In the genomic region with DNA sequence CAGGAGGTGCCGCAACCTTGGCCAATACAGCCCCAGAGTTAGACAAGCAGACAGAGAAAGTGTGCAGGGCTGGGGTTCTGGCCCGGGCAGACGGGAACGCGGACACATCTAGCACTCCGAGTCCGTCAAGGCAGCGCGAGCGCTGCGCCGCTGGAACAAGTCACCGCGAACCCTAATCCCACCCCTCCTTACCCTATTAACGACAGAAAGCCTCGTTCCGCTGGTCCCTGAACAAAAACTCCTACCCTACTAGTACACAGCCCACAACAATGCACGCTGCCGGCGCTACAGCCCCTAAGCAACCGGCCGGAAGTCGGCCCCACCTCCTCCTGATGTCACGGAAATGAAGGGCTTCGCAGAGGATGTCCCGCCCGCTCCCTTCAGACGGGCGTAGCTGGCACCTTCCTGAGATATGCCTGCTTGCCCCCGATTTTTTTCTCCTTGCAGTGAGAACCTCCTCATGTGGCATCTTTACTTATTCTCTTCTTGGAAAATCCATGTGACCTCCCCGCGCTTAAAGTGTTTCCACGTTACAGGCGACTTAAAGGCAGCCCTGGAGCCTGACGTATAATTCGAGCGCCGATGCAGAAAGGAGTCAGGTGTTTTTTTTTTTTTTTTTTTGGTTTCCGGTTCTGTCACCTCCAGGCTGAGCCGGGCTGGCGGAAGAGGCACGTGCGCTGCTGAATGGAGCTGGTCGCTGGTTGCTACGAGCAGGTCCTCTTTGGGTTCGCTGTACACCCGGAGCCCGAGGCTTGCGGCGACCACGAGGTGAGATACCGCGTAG, we compare ENCODE assay signal across 1 cellular context.
A peak's percentile ranks its signal among the peaks of the same experiment; 100 is the strongest.
TF ChIP-seq lines count a peak whose summit lies in the region.

A gene (minus strand): TSS at position 315 of the 784 bp plus-strand sequence. CDS start 7,066 bp downstream, outside the sequence.
A gene with protein sequence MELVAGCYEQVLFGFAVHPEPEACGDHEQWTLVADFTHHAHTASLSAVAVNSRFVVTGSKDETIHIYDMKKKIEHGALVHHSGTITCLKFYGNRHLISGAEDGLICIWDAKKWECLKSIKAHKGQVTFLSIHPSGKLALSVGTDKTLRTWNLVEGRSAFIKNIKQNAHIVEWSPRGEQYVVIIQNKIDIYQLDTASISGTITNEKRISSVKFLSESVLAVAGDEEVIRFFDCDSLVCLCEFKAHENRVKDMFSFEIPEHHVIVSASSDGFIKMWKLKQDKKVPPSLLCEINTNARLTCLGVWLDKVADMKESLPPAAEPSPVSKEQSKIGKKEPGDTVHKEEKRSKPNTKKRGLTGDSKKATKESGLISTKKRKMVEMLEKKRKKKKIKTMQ (plus strand): TSS at position 671 of the 784 bp plus-strand sequence. CDS start 14 bp downstream, at position 685.

TF ChIP-seq in HepG2, 621 proteins besides CTCF, POLR2A, EP300 and RAD21 (continued from another document and continues in another):
- TF ChIP-seq, protein P1, sequence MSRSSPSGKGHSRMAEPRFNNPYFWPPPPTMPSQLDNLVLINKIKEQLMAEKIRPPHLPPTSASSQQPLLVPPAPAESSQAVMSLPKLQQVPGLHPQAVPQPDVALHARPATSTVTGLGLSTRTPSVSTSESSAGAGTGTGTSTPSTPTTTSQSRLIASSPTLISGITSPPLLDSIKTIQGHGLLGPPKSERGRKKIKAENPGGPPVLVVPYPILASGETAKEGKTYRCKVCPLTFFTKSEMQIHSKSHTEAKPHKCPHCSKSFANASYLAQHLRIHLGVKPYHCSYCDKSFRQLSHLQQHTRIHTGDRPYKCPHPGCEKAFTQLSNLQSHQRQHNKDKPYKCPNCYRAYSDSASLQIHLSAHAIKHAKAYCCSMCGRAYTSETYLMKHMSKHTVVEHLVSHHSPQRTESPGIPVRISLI (CRISPR knock-in tag; IDR thresholded peaks at IDR 0.05; ENCODE audit: borderline replicate concordance), result peak; percentile 100
- TF ChIP-seq ZNF33B (CRISPR knock-in tag; IDR thresholded peaks at IDR 0.05) (no peak), RCOR2 (CRISPR knock-in tag; IDR thresholded peaks at IDR 0.05) (no peak), FOSL2 (CRISPR knock-in tag; IDR thresholded peaks at IDR 0.05) (peak; percentile 48), HDAC2 (CRISPR knock-in tag; IDR thresholded peaks at IDR 0.05) (peak; percentile 89), ZNF792 (CRISPR knock-in tag; IDR thresholded peaks at IDR 0.05) (peak; percentile 75; the same call in 1 of the 2 replicates), PTBP1 (IDR thresholded peaks at IDR 0.05; ENCODE audit: low read depth, low read length, poor library complexity, severe bottlenecking) (peak; percentile 100), MAZ (IDR thresholded peaks at IDR 0.05; ENCODE audit: borderline replicate concordance, low read depth, low read length) (peak; percentile 53; the same call in 1 of the 2 replicates), MAZ (CRISPR knock-in tag; IDR thresholded peaks at IDR 0.05; ENCODE audit: low read depth) (peak; percentile 50; the same call in 1 of the 2 replicates), ZBTB7A (CRISPR knock-in tag; IDR thresholded peaks at IDR 0.05) (no peak), RFXAP (CRISPR knock-in tag; IDR thresholded peaks at IDR 0.05; ENCODE audit: borderline replicate concordance) (peak; percentile 91), CREB1 (IDR thresholded peaks at IDR 0.05) (peak; percentile 98), CREB1 (CRISPR knock-in tag; IDR thresholded peaks at IDR 0.05) (peak; percentile 100), DR1 (CRISPR knock-in tag; IDR thresholded peaks at IDR 0.05) (peak; percentile 89), KAT8 (CRISPR knock-in tag; IDR thresholded peaks at IDR 0.05) (peak; percentile 99), NFE2L1 (CRISPR knock-in tag; IDR thresholded peaks at IDR 0.05; ENCODE audit: borderline replicate concordance) (no peak), SRY (CRISPR knock-in tag; IDR thresholded peaks at IDR 0.05) (no peak), ZKSCAN8 (CRISPR knock-in tag; IDR thresholded peaks at IDR 0.05; ENCODE audit: borderline replicate concordance) (0 out of 2 replicates have a peak, but pooled peaks have one; percentile 49), NBN (conservative IDR thresholded peaks at IDR 0.05) (no peak), CHD4 (IDR thresholded peaks at IDR 0.05; ENCODE audit: borderline replicate concordance, low read length) (no peak), ZNF333 (CRISPR knock-in tag; IDR thresholded peaks at IDR 0.05; ENCODE audit: borderline replicate concordance) (0 out of 2 replicates have a peak, but pooled peaks have one; percentile 38), ZNF674 (CRISPR knock-in tag; IDR thresholded peaks at IDR 0.05; ENCODE audit: low read depth) (0 out of 2 replicates have a peak, but pooled peaks have one; percentile 50), HIVEP1 (CRISPR knock-in tag; IDR thresholded peaks at IDR 0.05) (peak; percentile 62; the same call in 1 of the 2 replicates), CAMTA2 (CRISPR knock-in tag; IDR thresholded peaks at IDR 0.05; ENCODE audit: borderline replicate concordance) (no peak), SNAPC2 (CRISPR knock-in tag; IDR thresholded peaks at IDR 0.05) (peak; percentile 74; the same call in 1 of the 2 replicates), ZNF143 (CRISPR knock-in tag; IDR thresholded peaks at IDR 0.05) (peak; percentile 65), IRX3 (CRISPR knock-in tag; IDR thresholded peaks at IDR 0.05; ENCODE audit: borderline replicate concordance, low read depth) (peak; percentile 47; the same call in 1 of the 2 replicates), ZNF337 (CRISPR knock-in tag; IDR thresholded peaks at IDR 0.05; ENCODE audit: borderline replicate concordance, low read depth) (0 out of 2 replicates have a peak, but pooled peaks have one; percentile 62), ZNF841 (CRISPR knock-in tag; IDR thresholded peaks at IDR 0.05; ENCODE audit: borderline replicate concordance) (no peak), HOXA3 (CRISPR knock-in tag; IDR thresholded peaks at IDR 0.05) (peak; percentile 93), ZNF773 (CRISPR knock-in tag; IDR thresholded peaks at IDR 0.05; ENCODE audit: borderline replicate concordance) (no peak), MTF1 (CRISPR knock-in tag; IDR thresholded peaks at IDR 0.05) (peak; percentile 77; the same call in 1 of the 2 replicates), ZNF552 (CRISPR knock-in tag; IDR thresholded peaks at IDR 0.05; ENCODE audit: borderline replicate concordance) (no peak), ZNF563 (CRISPR knock-in tag; IDR thresholded peaks at IDR 0.05) (0 out of 2 replicates have a peak, but pooled peaks have one; percentile 47), SETDB1 (CRISPR knock-in tag; IDR thresholded peaks at IDR 0.05; ENCODE audit: borderline replicate concordance) (no peak), REXO4 (CRISPR knock-in tag; IDR thresholded peaks at IDR 0.05; ENCODE audit: borderline replicate concordance) (no peak), ZNF629 (CRISPR knock-in tag; conservative IDR thresholded peaks at IDR 0.05) (0 out of 2 replicates have a peak, but pooled peaks have one; percentile 30), SRSF4 (IDR thresholded peaks at IDR 0.05; ENCODE audit: low read depth, low read length, poor library complexity, severe bottlenecking) (no peak), MXI1 (IDR thresholded peaks at IDR 0.05; ENCODE audit: borderline replicate concordance, low read depth, low read length) (peak; percentile 98), ZNF747 (CRISPR knock-in tag; IDR thresholded peaks at IDR 0.05; ENCODE audit: borderline replicate concordance) (peak; percentile 61; the same call in 1 of the 2 replicates), ZNF883 (CRISPR knock-in tag; IDR thresholded peaks at IDR 0.05; ENCODE audit: not compliant biosample characterization) (no peak), NCOA5 (CRISPR knock-in tag; IDR thresholded peaks at IDR 0.05) (no peak)
- TF ChIP-seq, protein P2, sequence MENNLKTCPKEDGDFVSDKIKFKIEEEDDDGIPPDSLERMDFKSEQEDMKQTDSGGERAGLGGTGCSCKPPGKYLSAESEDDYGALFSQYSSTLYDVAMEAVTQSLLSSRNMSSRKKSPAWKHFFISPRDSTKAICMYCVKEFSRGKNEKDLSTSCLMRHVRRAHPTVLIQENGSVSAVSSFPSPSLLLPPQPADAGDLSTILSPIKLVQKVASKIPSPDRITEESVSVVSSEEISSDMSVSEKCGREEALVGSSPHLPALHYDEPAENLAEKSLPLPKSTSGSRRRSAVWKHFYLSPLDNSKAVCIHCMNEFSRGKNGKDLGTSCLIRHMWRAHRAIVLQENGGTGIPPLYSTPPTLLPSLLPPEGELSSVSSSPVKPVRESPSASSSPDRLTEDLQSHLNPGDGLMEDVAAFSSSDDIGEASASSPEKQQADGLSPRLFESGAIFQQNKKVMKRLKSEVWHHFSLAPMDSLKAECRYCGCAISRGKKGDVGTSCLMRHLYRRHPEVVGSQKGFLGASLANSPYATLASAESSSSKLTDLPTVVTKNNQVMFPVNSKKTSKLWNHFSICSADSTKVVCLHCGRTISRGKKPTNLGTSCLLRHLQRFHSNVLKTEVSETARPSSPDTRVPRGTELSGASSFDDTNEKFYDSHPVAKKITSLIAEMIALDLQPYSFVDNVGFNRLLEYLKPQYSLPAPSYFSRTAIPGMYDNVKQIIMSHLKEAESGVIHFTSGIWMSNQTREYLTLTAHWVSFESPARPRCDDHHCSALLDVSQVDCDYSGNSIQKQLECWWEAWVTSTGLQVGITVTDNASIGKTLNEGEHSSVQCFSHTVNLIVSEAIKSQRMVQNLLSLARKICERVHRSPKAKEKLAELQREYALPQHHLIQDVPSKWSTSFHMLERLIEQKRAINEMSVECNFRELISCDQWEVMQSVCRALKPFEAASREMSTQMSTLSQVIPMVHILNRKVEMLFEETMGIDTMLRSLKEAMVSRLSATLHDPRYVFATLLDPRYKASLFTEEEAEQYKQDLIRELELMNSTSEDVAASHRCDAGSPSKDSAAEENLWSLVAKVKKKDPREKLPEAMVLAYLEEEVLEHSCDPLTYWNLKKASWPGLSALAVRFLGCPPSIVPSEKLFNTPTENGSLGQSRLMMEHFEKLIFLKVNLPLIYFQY (CRISPR knock-in tag; IDR thresholded peaks at IDR 0.05; ENCODE audit: borderline replicate concordance), result peak; percentile 50; the same call in 1 of the 2 replicates
- TF ChIP-seq, protein P3, sequence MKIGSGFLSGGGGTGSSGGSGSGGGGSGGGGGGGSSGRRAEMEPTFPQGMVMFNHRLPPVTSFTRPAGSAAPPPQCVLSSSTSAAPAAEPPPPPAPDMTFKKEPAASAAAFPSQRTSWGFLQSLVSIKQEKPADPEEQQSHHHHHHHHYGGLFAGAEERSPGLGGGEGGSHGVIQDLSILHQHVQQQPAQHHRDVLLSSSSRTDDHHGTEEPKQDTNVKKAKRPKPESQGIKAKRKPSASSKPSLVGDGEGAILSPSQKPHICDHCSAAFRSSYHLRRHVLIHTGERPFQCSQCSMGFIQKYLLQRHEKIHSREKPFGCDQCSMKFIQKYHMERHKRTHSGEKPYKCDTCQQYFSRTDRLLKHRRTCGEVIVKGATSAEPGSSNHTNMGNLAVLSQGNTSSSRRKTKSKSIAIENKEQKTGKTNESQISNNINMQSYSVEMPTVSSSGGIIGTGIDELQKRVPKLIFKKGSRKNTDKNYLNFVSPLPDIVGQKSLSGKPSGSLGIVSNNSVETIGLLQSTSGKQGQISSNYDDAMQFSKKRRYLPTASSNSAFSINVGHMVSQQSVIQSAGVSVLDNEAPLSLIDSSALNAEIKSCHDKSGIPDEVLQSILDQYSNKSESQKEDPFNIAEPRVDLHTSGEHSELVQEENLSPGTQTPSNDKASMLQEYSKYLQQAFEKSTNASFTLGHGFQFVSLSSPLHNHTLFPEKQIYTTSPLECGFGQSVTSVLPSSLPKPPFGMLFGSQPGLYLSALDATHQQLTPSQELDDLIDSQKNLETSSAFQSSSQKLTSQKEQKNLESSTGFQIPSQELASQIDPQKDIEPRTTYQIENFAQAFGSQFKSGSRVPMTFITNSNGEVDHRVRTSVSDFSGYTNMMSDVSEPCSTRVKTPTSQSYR (CRISPR knock-in tag; IDR thresholded peaks at IDR 0.05; ENCODE audit: borderline replicate concordance), result peak; percentile 41; the same call in 1 of the 2 replicates
- TF ChIP-seq, protein P4, sequence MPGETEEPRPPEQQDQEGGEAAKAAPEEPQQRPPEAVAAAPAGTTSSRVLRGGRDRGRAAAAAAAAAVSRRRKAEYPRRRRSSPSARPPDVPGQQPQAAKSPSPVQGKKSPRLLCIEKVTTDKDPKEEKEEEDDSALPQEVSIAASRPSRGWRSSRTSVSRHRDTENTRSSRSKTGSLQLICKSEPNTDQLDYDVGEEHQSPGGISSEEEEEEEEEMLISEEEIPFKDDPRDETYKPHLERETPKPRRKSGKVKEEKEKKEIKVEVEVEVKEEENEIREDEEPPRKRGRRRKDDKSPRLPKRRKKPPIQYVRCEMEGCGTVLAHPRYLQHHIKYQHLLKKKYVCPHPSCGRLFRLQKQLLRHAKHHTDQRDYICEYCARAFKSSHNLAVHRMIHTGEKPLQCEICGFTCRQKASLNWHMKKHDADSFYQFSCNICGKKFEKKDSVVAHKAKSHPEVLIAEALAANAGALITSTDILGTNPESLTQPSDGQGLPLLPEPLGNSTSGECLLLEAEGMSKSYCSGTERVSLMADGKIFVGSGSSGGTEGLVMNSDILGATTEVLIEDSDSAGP (CRISPR knock-in tag; IDR thresholded peaks at IDR 0.05; ENCODE audit: borderline replicate concordance), result peak; percentile 74; the same call in 1 of the 2 replicates
- TF ChIP-seq, protein P5, sequence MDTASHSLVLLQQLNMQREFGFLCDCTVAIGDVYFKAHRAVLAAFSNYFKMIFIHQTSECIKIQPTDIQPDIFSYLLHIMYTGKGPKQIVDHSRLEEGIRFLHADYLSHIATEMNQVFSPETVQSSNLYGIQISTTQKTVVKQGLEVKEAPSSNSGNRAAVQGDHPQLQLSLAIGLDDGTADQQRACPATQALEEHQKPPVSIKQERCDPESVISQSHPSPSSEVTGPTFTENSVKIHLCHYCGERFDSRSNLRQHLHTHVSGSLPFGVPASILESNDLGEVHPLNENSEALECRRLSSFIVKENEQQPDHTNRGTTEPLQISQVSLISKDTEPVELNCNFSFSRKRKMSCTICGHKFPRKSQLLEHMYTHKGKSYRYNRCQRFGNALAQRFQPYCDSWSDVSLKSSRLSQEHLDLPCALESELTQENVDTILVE (CRISPR knock-in tag; IDR thresholded peaks at IDR 0.05), result peak; percentile 91
- TF ChIP-seq, protein P6, sequence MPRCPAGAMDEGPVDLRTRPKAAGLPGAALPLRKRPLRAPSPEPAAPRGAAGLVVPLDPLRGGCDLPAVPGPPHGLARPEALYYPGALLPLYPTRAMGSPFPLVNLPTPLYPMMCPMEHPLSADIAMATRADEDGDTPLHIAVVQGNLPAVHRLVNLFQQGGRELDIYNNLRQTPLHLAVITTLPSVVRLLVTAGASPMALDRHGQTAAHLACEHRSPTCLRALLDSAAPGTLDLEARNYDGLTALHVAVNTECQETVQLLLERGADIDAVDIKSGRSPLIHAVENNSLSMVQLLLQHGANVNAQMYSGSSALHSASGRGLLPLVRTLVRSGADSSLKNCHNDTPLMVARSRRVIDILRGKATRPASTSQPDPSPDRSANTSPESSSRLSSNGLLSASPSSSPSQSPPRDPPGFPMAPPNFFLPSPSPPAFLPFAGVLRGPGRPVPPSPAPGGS (CRISPR knock-in tag; IDR thresholded peaks at IDR 0.05), result no peak
